In the genomic region with DNA sequence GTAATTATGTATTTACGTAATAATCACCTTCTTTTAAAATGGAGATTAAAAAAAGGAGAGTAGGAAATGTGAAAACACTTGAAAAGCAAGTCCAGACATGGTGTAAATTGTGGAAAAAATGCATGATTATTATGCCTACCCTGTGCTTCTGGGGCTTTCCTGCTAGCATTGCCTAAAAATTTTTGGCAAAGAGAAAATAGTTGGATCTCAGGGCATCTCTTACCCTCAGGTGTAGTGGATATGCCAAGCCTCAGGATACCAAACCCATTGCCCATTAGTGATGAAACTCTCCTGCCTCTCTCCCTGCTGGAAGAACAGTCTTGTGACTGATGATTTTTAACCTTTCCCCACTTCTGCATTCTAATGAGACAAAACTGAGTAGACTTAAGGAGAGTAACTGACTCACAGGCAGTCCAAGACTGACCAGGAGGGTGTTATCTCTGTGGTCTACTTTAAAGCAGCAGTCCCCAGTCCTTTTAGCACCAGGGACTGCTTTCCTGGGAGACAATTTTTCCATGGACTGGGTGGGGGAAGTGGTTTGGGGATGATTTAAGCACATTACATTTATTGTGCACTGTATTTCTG, we compare ENCODE assay signal across 1 cellular context.
TF ChIP-seq lines count a peak whose summit lies in the region.

No MANE protein-coding gene starts in this region.

TF ChIP-seq in K562, 482 proteins besides CTCF, POLR2A, EP300 and RAD21 (continued from another document):
- TF ChIP-seq PCBP1 (IDR thresholded peaks at IDR 0.05; ENCODE audit: low read depth, low read length, poor library complexity, severe bottlenecking) (no peak), KLF1 (tag; IDR thresholded peaks at IDR 0.05) (no peak), WHSC1 (IDR thresholded peaks at IDR 0.05; ENCODE audit: low read length) (no peak)
- TF ChIP-seq, protein P1, sequence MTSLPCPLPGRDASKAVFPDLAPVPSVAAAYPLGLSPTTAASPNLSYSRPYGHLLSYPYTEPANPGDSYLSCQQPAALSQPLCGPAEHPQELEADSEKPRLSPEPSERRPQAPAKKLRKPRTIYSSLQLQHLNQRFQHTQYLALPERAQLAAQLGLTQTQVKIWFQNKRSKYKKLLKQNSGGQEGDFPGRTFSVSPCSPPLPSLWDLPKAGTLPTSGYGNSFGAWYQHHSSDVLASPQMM (CRISPR knock-in tag; IDR thresholded peaks at IDR 0.05), result no peak
- TF ChIP-seq, protein P2, sequence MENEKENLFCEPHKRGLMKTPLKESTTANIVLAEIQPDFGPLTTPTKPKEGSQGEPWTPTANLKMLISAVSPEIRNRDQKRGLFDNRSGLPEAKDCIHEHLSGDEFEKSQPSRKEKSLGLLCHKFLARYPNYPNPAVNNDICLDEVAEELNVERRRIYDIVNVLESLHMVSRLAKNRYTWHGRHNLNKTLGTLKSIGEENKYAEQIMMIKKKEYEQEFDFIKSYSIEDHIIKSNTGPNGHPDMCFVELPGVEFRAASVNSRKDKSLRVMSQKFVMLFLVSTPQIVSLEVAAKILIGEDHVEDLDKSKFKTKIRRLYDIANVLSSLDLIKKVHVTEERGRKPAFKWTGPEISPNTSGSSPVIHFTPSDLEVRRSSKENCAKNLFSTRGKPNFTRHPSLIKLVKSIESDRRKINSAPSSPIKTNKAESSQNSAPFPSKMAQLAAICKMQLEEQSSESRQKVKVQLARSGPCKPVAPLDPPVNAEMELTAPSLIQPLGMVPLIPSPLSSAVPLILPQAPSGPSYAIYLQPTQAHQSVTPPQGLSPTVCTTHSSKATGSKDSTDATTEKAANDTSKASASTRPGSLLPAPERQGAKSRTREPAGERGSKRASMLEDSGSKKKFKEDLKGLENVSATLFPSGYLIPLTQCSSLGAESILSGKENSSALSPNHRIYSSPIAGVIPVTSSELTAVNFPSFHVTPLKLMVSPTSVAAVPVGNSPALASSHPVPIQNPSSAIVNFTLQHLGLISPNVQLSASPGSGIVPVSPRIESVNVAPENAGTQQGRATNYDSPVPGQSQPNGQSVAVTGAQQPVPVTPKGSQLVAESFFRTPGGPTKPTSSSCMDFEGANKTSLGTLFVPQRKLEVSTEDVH (IDR thresholded peaks at IDR 0.05; ENCODE audit: low read depth, partially characterized antibody), result no peak
